In genomic region chr17:5485270-5486205, GRCh38 we compare ENCODE assay signal across 8 cellular contexts. TPM values are rescaled to one million over a fixed set of nuclear protein-coding genes. Genes with fewer than 3 reads are reported as not detected.
A peak's percentile ranks its signal among the peaks of the same experiment; 100 is the strongest.
DNase-seq lines count a peak whose midpoint lies in the region; ATAC-seq lines count a peak whose summit lies in the region.

TSS of gene DERL2 (minus strand) at chr17:5486178. CDS start at chr17:5486161, 17 bp downstream.

- no peaks in the 10 kb centered on the region for H3K36me3 ChIP-seq in endocrine pancreas (ENCODE audit: control insufficient read depth, insufficient read depth, low read length)

- peaks cover 34% of the 10 kb centered on the region for H3K36me3 Mint-ChIP-seq in activated naive CD4-positive, alpha-beta T cell treated with anti-CD3 and anti-CD28 coated beads for 36 hours (ENCODE audit: low read depth)

- peak within 1 kb of the TSS; percentile 97 for H3K27ac Mint-ChIP-seq in activated naive CD4-positive, alpha-beta T cell treated with anti-CD3 and anti-CD28 coated beads for 36 hours

- H3K4me3 ChIP-seq in endocrine pancreas (ENCODE audit: control insufficient read depth, insufficient read depth, low read length), result peak within 1 kb of the TSS; percentile 90

- no peaks in the 10 kb centered on the region for H3K9me3 Mint-ChIP-seq in activated naive CD4-positive, alpha-beta T cell treated with anti-CD3 and anti-CD28 coated beads for 36 hours

- no peaks in the 10 kb centered on the region for H3K27me3 ChIP-seq in endocrine pancreas (ENCODE audit: control insufficient read depth, insufficient read depth, low read length)

- no peaks in the 10 kb centered on the region for H3K9me3 ChIP-seq in endocrine pancreas (ENCODE audit: control insufficient read depth, low read length)

- CTCF ChIA-PET in activated naive CD4-positive, alpha-beta T cell treated with anti-CD3 and anti-CD28 coated beads for 36 hours (lab: Charles Lee), result interaction anchor here (0.6 to 1.2 kb wide), 2 partner anchors 17 to 1443 kb away, joined by 3 read pairs; partner anchors contain the start of gene DHX33

- peaks cover 14% of the 10 kb centered on the region for H3K4me1 ChIP-seq in endocrine pancreas (ENCODE audit: control insufficient read depth, insufficient read depth, low read length)

- peak within 1 kb of the TSS; percentile 96 for H3K9ac ChIP-seq in endocrine pancreas (ENCODE audit: control insufficient read depth, insufficient read depth, low read length)

- intact Hi-C loops in activated naive CD4-positive, alpha-beta T cell treated with anti-CD3 and anti-CD28 coated beads for 36 hours (cut with micrococcal nuclease), result loop anchor here (1.0 to 5.0 kb wide), 9 partner anchors 16 to 1156 kb away; partner anchors contain the start of genes C1QBP, NLRP1, NUP88 and RABEP1

- peak; percentile 23 for ATAC-seq in HG02938 (IDR thresholded peaks at IDR 0.05; ENCODE audit: unreplicated experiment)

- no peaks in the 10 kb centered on the region for H3K27me3 Mint-ChIP-seq in activated naive CD4-positive, alpha-beta T cell treated with anti-CD3 and anti-CD28 coated beads for 36 hours (ENCODE audit: low read depth)

- H3K4me3 Mint-ChIP-seq in activated naive CD4-positive, alpha-beta T cell treated with anti-CD3 and anti-CD28 coated beads for 36 hours, result peak within 1 kb of the TSS; percentile 97

- no peak for DNase-seq in activated naive CD4-positive, alpha-beta T cell treated with anti-CD3 and anti-CD28 coated beads for 36 hours
- no peak for DNase-seq in activated naive CD4-positive, alpha-beta T cell treated with anti-CD3 and anti-CD28 coated beads, Interleukin-2, amount 50 U/mL, for 16 hours
- DNase-seq in RPMI7951 (ENCODE audit: low read depth), result peak; percentile 18
- no peak for DNase-seq in mesenteric fat pad (ENCODE audit: low spot score)
- no peak for DNase-seq in ureter (ENCODE audit: low spot score)
- no peak for DNase-seq in hippocampal formation (lab: John Stamatoyannopoulos, UW)

- peaks cover 64% of the 10 kb centered on the region for H3K4me1 Mint-ChIP-seq in activated naive CD4-positive, alpha-beta T cell treated with anti-CD3 and anti-CD28 coated beads for 36 hours (ENCODE audit: low read depth)

RNA-seq across cellular contexts. Expression of gene DERL2, which starts in this region (rescaled TPM):
- total RNA-seq in activated naive CD4-positive, alpha-beta T cell treated with anti-CD3 and anti-CD28 coated beads for 36 hours, result 10 to 100 TPM; 40.7 to 46.4 TPM
- 52.7 and 68.0 TPM in 2 replicates for total RNA-seq in RPMI7951 (2014; rRNA removed; shearing (Covaris generic))
- total RNA-seq in mesenteric fat pad (73.4 TPM), ureter (68.9 TPM)
